In genomic region chr4:165332502-165332901, GRCh38 we compare ENCODE assay signal across 12 cellular contexts. TPM values are rescaled to one million over a fixed set of nuclear protein-coding genes. Genes with fewer than 3 reads are reported as not detected.
DNase-seq lines count a peak whose midpoint lies in the region; ATAC-seq and TF ChIP-seq lines count a peak whose summit lies in the region.
"Had no signal": no experiment of that assay in that cellular context is flagged by ENCODE, and none has a peak within 500 bp of the region (broad histone marks: within the 10 kb centered on the region; RNA-seq: fewer than 3 reads in every experiment).

No MANE protein-coding gene starts in this region.

- peaks cover 0 to 67% (median 43%) of the 10 kb centered on the region in 4 donors for H3K4me1 ChIP-seq in liver (ENCODE audit: control insufficient read depth in 4 of 4, insufficient read depth in 4 of 4, low read length in 3 of 4)
- H3K4me1 ChIP-seq: BE2C had no signal

- TF ChIP-seq CTCF in liver (IDR thresholded peaks at IDR 0.05; ENCODE audit: low read depth, low read length, missing input control) = no peak
- no peak for TF ChIP-seq CTCF in type B pancreatic cell (conservative IDR thresholded peaks at IDR 0.05)

- H3K27me3 ChIP-seq in liver (ENCODE audit: control insufficient read depth in 4 of 4, insufficient read depth in 4 of 4, low read length in 3 of 4) = no peaks in the 10 kb centered on the region
- H3K27me3 ChIP-seq: BE2C, tibial artery had no signal

- WGBS in liver = 24% methylated on average over 1 of the region's 1 CpG

- H3K27ac Mint-ChIP-seq in activated naive CD8-positive, alpha-beta T cell = peak overlapping the region; percentile 69
- H3K27ac Mint-ChIP-seq in activated naive CD8-positive, alpha-beta T cell treated with anti-CD3 and anti-CD28 coated beads, Interleukin-2, amount 50 U/mL, for 24 hours = no peak overlapping the region
- no peak overlapping the region for H3K27ac Mint-ChIP-seq in activated naive CD8-positive, alpha-beta T cell treated with anti-CD3 and anti-CD28 coated beads, Interleukin-2, amount 10 ng/mL, durations not matched to agents 7 days and 5 days
- peak overlapping the region; percentile 65 for H3K27ac Mint-ChIP-seq in type B pancreatic cell

- H3K36me3 ChIP-seq in liver (ENCODE audit: control insufficient read depth in 4 of 4, insufficient read depth in 3 of 4, low read depth in 1 of 4, low read length in 3 of 4) = peaks cover 1 to 22% (median 8%) of the 10 kb centered on the region in 4 donors

- H3K27ac ChIP-seq in liver (ENCODE audit: low read depth in 1 of 2, low read length in 2 of 2) = peak overlapping the region in 1 of 2 donors; percentile 9
- H3K27ac ChIP-seq: tibial artery had no signal

- no peaks in the 10 kb centered on the region for H3K9me3 ChIP-seq in liver (ENCODE audit: control insufficient read depth in 4 of 4, low read length in 3 of 4)
- H3K9me3 ChIP-seq: BE2C, tibial artery had no signal

- H3K4me3 Mint-ChIP-seq in activated naive CD8-positive, alpha-beta T cell = peak overlapping the region; percentile 45
- no peak overlapping the region for H3K4me3 Mint-ChIP-seq in activated naive CD8-positive, alpha-beta T cell treated with anti-CD3 and anti-CD28 coated beads, Interleukin-2, amount 50 U/mL, for 24 hours
- H3K4me3 Mint-ChIP-seq in activated naive CD8-positive, alpha-beta T cell treated with anti-CD3 and anti-CD28 coated beads, Interleukin-2, amount 10 ng/mL, durations not matched to agents 7 days and 5 days = peak overlapping the region; percentile 55
- peak overlapping the region; percentile 82 for H3K4me3 Mint-ChIP-seq in type B pancreatic cell

- TF ChIP-seq RAD21 in liver (IDR thresholded peaks at IDR 0.05) = no peak

- no peak for DNase-seq in activated naive CD8-positive, alpha-beta T cell treated with anti-CD3 and anti-CD28 coated beads, Interleukin-2, amount 50 U/mL, for 24 hours
- no peak for DNase-seq in activated naive CD8-positive, alpha-beta T cell treated with anti-CD3 and anti-CD28 coated beads, Interleukin-2, amount 10 ng/mL, durations not matched to agents 7 days and 5 days
- DNase-seq in type B pancreatic cell (ENCODE audit: extremely low spot score, unreplicated experiment) = no peak
- no peak for DNase-seq in AG08395 (ENCODE audit: low spot score)
- DNase-seq: BE2C, NCI-H1930, posterior cingulate gyrus, tibial artery had no signal

- no peaks in the 10 kb centered on the region for H3K27me3 Mint-ChIP-seq in activated naive CD8-positive, alpha-beta T cell
- no peaks in the 10 kb centered on the region for H3K27me3 Mint-ChIP-seq in activated naive CD8-positive, alpha-beta T cell treated with anti-CD3 and anti-CD28 coated beads, Interleukin-2, amount 50 U/mL, for 24 hours
- H3K27me3 Mint-ChIP-seq in activated naive CD8-positive, alpha-beta T cell treated with anti-CD3 and anti-CD28 coated beads, Interleukin-2, amount 10 ng/mL, durations not matched to agents 7 days and 5 days = no peaks in the 10 kb centered on the region
- H3K27me3 Mint-ChIP-seq in type B pancreatic cell = no peaks in the 10 kb centered on the region

- H3K9ac ChIP-seq in liver (ENCODE audit: low read depth in 1 of 2, low read length in 2 of 2) = peak overlapping the region in 1 of 2 donors; percentile 45

- POLR2A ChIA-PET in activated naive CD8-positive, alpha-beta T cell treated with anti-CD3 and anti-CD28 coated beads, Interleukin-2, amount 10 ng/mL, durations not matched to agents 7 days and 5 days (lab: Charles Lee) = no interaction called here

- ATAC-seq in activated naive CD8-positive, alpha-beta T cell treated with anti-CD3 and anti-CD28 coated beads, Interleukin-2, amount 50 U/mL, for 24 hours = no peak
- no peak for ATAC-seq in activated naive CD8-positive, alpha-beta T cell treated with anti-CD3 and anti-CD28 coated beads, Interleukin-2, amount 10 ng/mL, durations not matched to agents 7 days and 5 days (ENCODE audit: low read depth)
- ATAC-seq in HG02678 (IDR thresholded peaks at IDR 0.05; ENCODE audit: unreplicated experiment) = no peak
- no peak for ATAC-seq in HG02981 (IDR thresholded peaks at IDR 0.05; ENCODE audit: unreplicated experiment)

- peaks cover 42% of the 10 kb centered on the region for H3K4me1 Mint-ChIP-seq in activated naive CD8-positive, alpha-beta T cell (ENCODE audit: low read depth)
- peaks cover 31% of the 10 kb centered on the region for H3K4me1 Mint-ChIP-seq in activated naive CD8-positive, alpha-beta T cell treated with anti-CD3 and anti-CD28 coated beads, Interleukin-2, amount 50 U/mL, for 24 hours
- peaks cover 42% of the 10 kb centered on the region for H3K4me1 Mint-ChIP-seq in activated naive CD8-positive, alpha-beta T cell treated with anti-CD3 and anti-CD28 coated beads, Interleukin-2, amount 10 ng/mL, durations not matched to agents 7 days and 5 days
- peaks cover 38% of the 10 kb centered on the region for H3K4me1 Mint-ChIP-seq in type B pancreatic cell (ENCODE audit: unreplicated experiment)

- peak overlapping the region in 2 of 3 donors; percentile 4 to 67 for H3K4me3 ChIP-seq in liver (ENCODE audit: low read depth in 1 of 3, low read length in 3 of 3)
- H3K4me3 ChIP-seq: tibial artery had no signal

- H3K36me3 Mint-ChIP-seq in activated naive CD8-positive, alpha-beta T cell = peaks cover 19% of the 10 kb centered on the region
- H3K36me3 Mint-ChIP-seq in activated naive CD8-positive, alpha-beta T cell treated with anti-CD3 and anti-CD28 coated beads, Interleukin-2, amount 50 U/mL, for 24 hours (ENCODE audit: low read depth) = peaks cover 29% of the 10 kb centered on the region
- H3K36me3 Mint-ChIP-seq in activated naive CD8-positive, alpha-beta T cell treated with anti-CD3 and anti-CD28 coated beads, Interleukin-2, amount 10 ng/mL, durations not matched to agents 7 days and 5 days = peaks cover 21% of the 10 kb centered on the region
- peaks cover 40% of the 10 kb centered on the region for H3K36me3 Mint-ChIP-seq in type B pancreatic cell

- no peaks in the 10 kb centered on the region for H3K9me3 Mint-ChIP-seq in activated naive CD8-positive, alpha-beta T cell (ENCODE audit: low read depth)
- H3K9me3 Mint-ChIP-seq in activated naive CD8-positive, alpha-beta T cell treated with anti-CD3 and anti-CD28 coated beads, Interleukin-2, amount 50 U/mL, for 24 hours = no peaks in the 10 kb centered on the region
- H3K9me3 Mint-ChIP-seq in activated naive CD8-positive, alpha-beta T cell treated with anti-CD3 and anti-CD28 coated beads, Interleukin-2, amount 10 ng/mL, durations not matched to agents 7 days and 5 days = no peaks in the 10 kb centered on the region
- no peaks in the 10 kb centered on the region for H3K9me3 Mint-ChIP-seq in type B pancreatic cell

TF ChIP-seq in liver, 16 proteins besides CTCF, POLR2A, EP300 and RAD21:
- TF ChIP-seq NR2F2 (IDR thresholded peaks at IDR 0.05) (no peak), JUND (IDR thresholded peaks at IDR 0.05) (no peak), EGR1 (IDR thresholded peaks at IDR 0.05; ENCODE audit: low read depth in 2 of 2) (no peak)
TF ChIP-seq in liver: peak in this region for 0.

RNA-seq across cellular contexts. Expression of gene MSMO1, which starts 5.0 kb away (rescaled TPM):
- total RNA-seq in activated naive CD8-positive, alpha-beta T cell treated with anti-CD3 and anti-CD28 coated beads, Interleukin-2, amount 10 ng/mL, durations not matched to agents 7 days and 5 days = 10 to 100 TPM; 42.3 to 47.4 TPM
- total RNA-seq in liver (100 to 1,000 TPM; 448 to 721 TPM), type B pancreatic cell (ENCODE audit: low replicate concordance) (62.0 and 68.0 TPM in 2 replicates)
- polyA plus RNA-seq in liver = 100 to 1,000 TPM; 153 to 204 TPM

RNA-seq across cellular contexts. Expression of gene CPE, which starts 46.3 kb away (rescaled TPM):
- total RNA-seq in activated naive CD8-positive, alpha-beta T cell treated with anti-CD3 and anti-CD28 coated beads, Interleukin-2, amount 10 ng/mL, durations not matched to agents 7 days and 5 days = not detected
- total RNA-seq in liver (1 to 10 TPM; 3.6 to 5.6 TPM), type B pancreatic cell (ENCODE audit: low replicate concordance) (111 and 149 TPM in 2 replicates)
- polyA plus RNA-seq in liver = 1 to 10 TPM; 3.0 to 5.4 TPM

Comparison
In these comparisons a context has a peak if more than half of its experiments do, and no peak if none do; other contexts are left out.
1. H3K27ac Mint-ChIP-seq: peak in activated naive CD8-positive, alpha-beta T cell (single experiment) and type B pancreatic cell (single experiment); none in activated naive CD8-positive, alpha-beta T cell treated with anti-CD3 and anti-CD28 coated beads, Interleukin-2, amount 50 U/mL, for 24 hours (single experiment) and activated naive CD8-positive, alpha-beta T cell treated with anti-CD3 and anti-CD28 coated beads, Interleukin-2, amount 10 ng/mL, durations not matched to agents 7 days and 5 days (single experiment).
2. RNA of gene CPE, which starts 46.3 kb away (total RNA-seq): 111 to 149 TPM in type B pancreatic cell; 3.6 to 5.6 TPM in liver and not detected in activated naive CD8-positive, alpha-beta T cell treated with anti-CD3 and anti-CD28 coated beads, Interleukin-2, amount 10 ng/mL, durations not matched to agents 7 days and 5 days; every median in the first group is over 10 times any median in the second.